ENCODE assay signal across 8 cellular contexts in genomic region chr1:38046333-38046883, GRCh38. TPM values are rescaled to one million over a fixed set of nuclear protein-coding genes. Genes with fewer than 3 reads are reported as not detected.
DNase-seq lines count a peak whose midpoint lies in the region; ATAC-seq and TF ChIP-seq lines count a peak whose summit lies in the region.

Gene POU3F1 (minus strand): TSS chr1:38046793. CDS start chr1:38046743, 50 bp downstream.

- peaks cover 5% of the 10 kb centered on the region for H3K4me1 Mint-ChIP-seq in activated T-helper 2 cell treated with anti-CD3 and anti-CD28 coated beads, Interferon-gamma antibody, Interleukin-2, Interleukin-4, amounts not matched to agents 10 μg/mL and 5 μg/mL and 100 μg/mL, durations not matched to agents 14 hours and 24 hours and 36 hours (ENCODE audit: low read depth)

- H3K27me3 ChIP-seq in testis = no peaks in the 10 kb centered on the region

- H3K27ac Mint-ChIP-seq in activated T-helper 2 cell treated with anti-CD3 and anti-CD28 coated beads, Interferon-gamma antibody, Interleukin-2, Interleukin-4, amounts not matched to agents 10 μg/mL and 5 μg/mL and 100 μg/mL, durations not matched to agents 14 hours and 24 hours and 36 hours = no peak within 1 kb of the TSS

- peaks cover 3% of the 10 kb centered on the region for H3K4me1 ChIP-seq in testis

- peak within 1 kb of the TSS; percentile 72 for H3K4me3 ChIP-seq in iPS-18c (ENCODE audit: insufficient read depth, low read depth, low read length)
- H3K4me3 ChIP-seq in testis = peak within 1 kb of the TSS; percentile 58 to 66

- peak within 1 kb of the TSS; percentile 79 for H3K4me3 Mint-ChIP-seq in activated T-helper 2 cell treated with anti-CD3 and anti-CD28 coated beads, Interferon-gamma antibody, Interleukin-2, Interleukin-4, amounts not matched to agents 10 μg/mL and 5 μg/mL and 100 μg/mL, durations not matched to agents 14 hours and 24 hours and 36 hours (ENCODE audit: low read depth)

- no peaks in the 10 kb centered on the region for H3K36me3 Mint-ChIP-seq in activated T-helper 2 cell treated with anti-CD3 and anti-CD28 coated beads, Interferon-gamma antibody, Interleukin-2, Interleukin-4, amounts not matched to agents 10 μg/mL and 5 μg/mL and 100 μg/mL, durations not matched to agents 14 hours and 24 hours and 36 hours (ENCODE audit: low read depth)

- no peaks in the 10 kb centered on the region for H3K36me3 ChIP-seq in testis (ENCODE audit: low read depth, missing control alignments)

- TF ChIP-seq CTCF in testis (IDR thresholded peaks at IDR 0.05) = no peak

- TF ChIP-seq POLR2A in GM18526 (IDR thresholded peaks at IDR 0.05; ENCODE audit: extremely low read depth, insufficient read length) = peak; percentile 40
- no peak for TF ChIP-seq POLR2A in testis (IDR thresholded peaks at IDR 0.05)

- peaks cover 45% of the 10 kb centered on the region for H3K27me3 Mint-ChIP-seq in activated T-helper 2 cell treated with anti-CD3 and anti-CD28 coated beads, Interferon-gamma antibody, Interleukin-2, Interleukin-4, amounts not matched to agents 10 μg/mL and 5 μg/mL and 100 μg/mL, durations not matched to agents 14 hours and 24 hours and 36 hours (ENCODE audit: low read depth)

- no peaks in the 10 kb centered on the region for H3K9me3 Mint-ChIP-seq in activated T-helper 2 cell treated with anti-CD3 and anti-CD28 coated beads, Interferon-gamma antibody, Interleukin-2, Interleukin-4, amounts not matched to agents 10 μg/mL and 5 μg/mL and 100 μg/mL, durations not matched to agents 14 hours and 24 hours and 36 hours

- 0% methylated on average over 56 of the region's 92 CpGs; no CpG with 5 or more reads in 1 of the 2 donors for WGBS in testis, 2 donors

- H3K9me3 ChIP-seq in iPS-18c (ENCODE audit: control insufficient read depth, insufficient read depth, low read length) (peaks cover 4% of the 10 kb centered on the region), testis (no peaks in the 10 kb centered on the region)

- H3K27ac ChIP-seq in testis = peak within 1 kb of the TSS in 1 of 2 donors; percentile 53

- intact Hi-C loops in activated T-helper 2 cell treated with anti-CD3 and anti-CD28 coated beads, Interferon-gamma antibody, Interleukin-2, Interleukin-4, amounts not matched to agents 10 μg/mL and 5 μg/mL and 100 μg/mL, durations not matched to agents 14 hours and 24 hours and 36 hours (cut with micrococcal nuclease) = no loop called here
- intact Hi-C loops in testis (cut with DNase I; ENCODE audit: low total_unique reads) = no loop called here

- no peak for DNase-seq in activated T-helper 2 cell treated with anti-CD3 and anti-CD28 coated beads, Interferon-gamma antibody, Interleukin-2, Interleukin-4, amounts not matched to agents 10 μg/mL and 5 μg/mL and 100 μg/mL, durations not matched to agents 14 hours and 24 hours and 36 hours (ENCODE audit: low spot score)
- DNase-seq in testis (no peak), midbrain (lab: John Stamatoyannopoulos, UW) (no peak)
- DNase-seq in activated CD4-positive, alpha-beta T cell treated with anti-CD3 and anti-CD28 coated beads for 4 hours = no peak

- ATAC-seq in HG02970 (IDR thresholded peaks at IDR 0.05; ENCODE audit: low FRiP score, unreplicated experiment) = peak; percentile 42
- no peak for ATAC-seq in GM18519 (IDR thresholded peaks at IDR 0.05; ENCODE audit: low FRiP score, unreplicated experiment)

RNA-seq across cellular contexts. Expression of gene POU3F1, which starts in this region (rescaled TPM):
- 0.32 and 0.48 TPM in 2 replicates for total RNA-seq in activated T-helper 2 cell treated with anti-CD3 and anti-CD28 coated beads, Interferon-gamma antibody, Interleukin-2, Interleukin-4, amounts not matched to agents 10 μg/mL and 5 μg/mL and 100 μg/mL, durations not matched to agents 14 hours and 24 hours and 36 hours
- total RNA-seq in testis = 1 to 10 TPM; 6.0 to 6.8 TPM
- polyA plus RNA-seq in testis (ENCODE audit: insufficient read depth, low read depth, low replicate concordance) = 1.6 TPM
